ENCODE assay signal across 1 cellular context in genomic region chr19:29098863-29099481, GRCh38.
TF ChIP-seq lines count a peak whose summit lies in the region.

No MANE protein-coding gene starts in this region.

TF ChIP-seq in GM23338, 12 proteins besides CTCF, POLR2A, EP300 and RAD21 (continued from another document):
- no peak for TF ChIP-seq ZNF462 (CRISPR knock-in tag; IDR thresholded peaks at IDR 0.05)
- no peak for TF ChIP-seq CREB1 (CRISPR knock-in tag; IDR thresholded peaks at IDR 0.05; ENCODE audit: low read depth)
- TF ChIP-seq ZNF114 (CRISPR knock-in tag; IDR thresholded peaks at IDR 0.05): no peak
